Comparison of ENCODE assay signal across 12 cellular contexts in genomic region chr12:64877363-64878004, GRCh38. TPM values are rescaled to one million over a fixed set of nuclear protein-coding genes. Genes with fewer than 3 reads are reported as not detected.
DNase-seq lines count a peak whose midpoint lies in the region; ATAC-seq lines count a peak whose summit lies in the region.
"Had no signal": no experiment of that assay in that cellular context is flagged by ENCODE, and none has a peak within 500 bp of the region (broad histone marks: within the 10 kb centered on the region; RNA-seq: fewer than 3 reads in every experiment).

No MANE protein-coding gene starts in this region.

- no peaks in the 10 kb centered on the region for H3K36me3 Mint-ChIP-seq in activated T-cell treated with anti-CD3 and anti-CD28 coated beads, Interleukin-2, amount 50 U/mL, for 24 hours (ENCODE audit: low read depth)
- H3K36me3 Mint-ChIP-seq: type B pancreatic cell had no signal

- intact Hi-C loops in posterior vena cava (cut with DNase I) = no loop called here

- DNase-seq in activated T-cell treated with anti-CD3 and anti-CD28 coated beads, Interleukin-2, amount 50 U/mL, for 24 hours = peak; percentile 33
- DNase-seq in activated T-cell treated with anti-CD3 and anti-CD28 coated beads for 4 hours = no peak
- DNase-seq in stimulated activated naive CD8-positive, alpha-beta T cell treated with anti-CD3 and anti-CD28 coated beads, Interleukin-15, Interleukin-2, amounts not matched to agents 100 U/mL and 50 U/mL, for 24 hours = no peak
- no peak for DNase-seq in SW480 (ENCODE audit: low spot score)
- no peak for DNase-seq in left lobe of liver (ENCODE audit: low spot score)
- no peak for DNase-seq in posterior vena cava (ENCODE audit: low spot score)
- DNase-seq: cerebellar nuclear complex, MV-4-11, occipital lobe had no signal

- H3K27me3 Mint-ChIP-seq in activated T-cell treated with anti-CD3 and anti-CD28 coated beads, Interleukin-2, amount 50 U/mL, for 24 hours = peaks cover 9% of the 10 kb centered on the region

- ATAC-seq in GM21717 (IDR thresholded peaks at IDR 0.05; ENCODE audit: unreplicated experiment) = peak; percentile 78
- ATAC-seq in HG03175 (IDR thresholded peaks at IDR 0.05; ENCODE audit: unreplicated experiment) = peak; percentile 62
- peak; percentile 83 for ATAC-seq in stimulated activated naive CD8-positive, alpha-beta T cell treated with anti-CD3 and anti-CD28 coated beads, Interleukin-15, Interleukin-2, amounts not matched to agents 100 U/mL and 50 U/mL, for 24 hours
- no peak for ATAC-seq in left lobe of liver

- H3K27ac Mint-ChIP-seq in activated T-cell treated with anti-CD3 and anti-CD28 coated beads, Interleukin-2, amount 50 U/mL, for 24 hours = peak overlapping the region; percentile 86
- H3K27ac Mint-ChIP-seq: type B pancreatic cell had no signal

- H3K4me1 Mint-ChIP-seq in activated T-cell treated with anti-CD3 and anti-CD28 coated beads, Interleukin-2, amount 50 U/mL, for 24 hours (ENCODE audit: low read depth) = peaks cover 27% of the 10 kb centered on the region

- no peaks in the 10 kb centered on the region for H3K9me3 Mint-ChIP-seq in activated T-cell treated with anti-CD3 and anti-CD28 coated beads, Interleukin-2, amount 50 U/mL, for 24 hours
- H3K9me3 Mint-ChIP-seq: type B pancreatic cell had no signal

- H3K4me3 Mint-ChIP-seq in activated T-cell treated with anti-CD3 and anti-CD28 coated beads, Interleukin-2, amount 50 U/mL, for 24 hours = no peak overlapping the region
- H3K4me3 Mint-ChIP-seq: type B pancreatic cell had no signal

RNA-seq across cellular contexts. Expression of gene TBC1D30, which starts 53.0 kb away (rescaled TPM):
- 2.1 TPM for total RNA-seq in left lobe of liver
- total RNA-seq in posterior vena cava = 1 to 10 TPM in 1 of 2 donors, under 1 TPM in 1; 0.60 to 3.7 TPM
